In genomic region chr5:114249838-114250237, GRCh38 we compare ENCODE assay signal across 30 cellular contexts.
DNase-seq lines count a peak whose midpoint lies in the region; ATAC-seq, FAIRE-seq and TF ChIP-seq lines count a peak whose summit lies in the region.
"Had no signal": no experiment of that assay in that cellular context is flagged by ENCODE, and none has a peak within 500 bp of the region (broad histone marks: within the 10 kb centered on the region; RNA-seq: fewer than 3 reads in every experiment).

No MANE protein-coding gene starts in this region.

- no peaks in the 10 kb centered on the region for H3K9me3 Mint-ChIP-seq in H9
- no peaks in the 10 kb centered on the region for H3K9me3 Mint-ChIP-seq in glutamatergic neuron (ENCODE audit: unreplicated experiment)
- H3K9me3 Mint-ChIP-seq: neural crest cell, type B pancreatic cell had no signal

- no peak overlapping the region for H3K4me3 ChIP-seq in AG10803 (ENCODE audit: low read length)
- no peak overlapping the region for H3K4me3 ChIP-seq in SJSA1
- H3K4me3 ChIP-seq in endothelial cell of umbilical vein (replicated peaks in 1 of 3; ENCODE audit: insufficient read depth in 1 of 3, low read depth in 1 of 3, low read length in 3 of 3) = no peak overlapping the region
- no peak overlapping the region for H3K4me3 ChIP-seq in hepatocyte
- H3K4me3 ChIP-seq: BLaER1 treated with 17β-estradiol and CSF1 and Interleukin-3, amounts not matched to agents 10 nM and 100 nM; lung had no signal

- no peak overlapping the region for H2AK5ac ChIP-seq in H9 (ENCODE audit: insufficient read length, low read length)

- no peak overlapping the region for H3K4me2 ChIP-seq in endothelial cell of umbilical vein (ENCODE audit: insufficient read depth, low read length)
- no peak overlapping the region for H3K4me2 ChIP-seq in hepatocyte
- H3K4me2 ChIP-seq in H9 (ENCODE audit: insufficient read depth, insufficient read length, low read length) = no peak overlapping the region
- H3K4me2 ChIP-seq: BLaER1 treated with 17β-estradiol and CSF1 and Interleukin-3, amounts not matched to agents 10 nM and 100 nM; SK-N-SH had no signal

- H3K27me3 ChIP-seq in SJSA1 (replicated peaks) = no peaks in the 10 kb centered on the region
- H3K27me3 ChIP-seq in endothelial cell of umbilical vein (ENCODE audit: control insufficient read depth in 2 of 2, insufficient read depth in 2 of 2, low read length in 2 of 2) = no peaks in the 10 kb centered on the region
- H3K27me3 ChIP-seq in hepatocyte = no peaks in the 10 kb centered on the region
- H3K27me3 ChIP-seq in H9 (ENCODE audit: insufficient read depth, low read length) = no peaks in the 10 kb centered on the region
- H3K27me3 ChIP-seq: BLaER1 treated with 17β-estradiol and CSF1 and Interleukin-3, amounts not matched to agents 10 nM and 100 nM had no signal

- CTCF ChIA-PET in endothelial cell of umbilical vein (lab: Charles Lee) = interaction anchor here (0.8 kb wide), 1 partner anchor 10 kb away, joined by 3 read pairs; no protein-coding TSS in a partner anchor

- no peaks in the 10 kb centered on the region for H3K9me3 ChIP-seq in SJSA1 (replicated peaks)
- no peaks in the 10 kb centered on the region for H3K9me3 ChIP-seq in endothelial cell of umbilical vein (replicated peaks; ENCODE audit: control insufficient read depth, insufficient read depth, low read length)
- H3K9me3 ChIP-seq in hepatocyte (ENCODE audit: low read depth) = no peaks in the 10 kb centered on the region
- no peaks in the 10 kb centered on the region for H3K9me3 ChIP-seq in H9 (ENCODE audit: control insufficient read depth, low read depth, low read length)
- H3K9me3 ChIP-seq: BLaER1 treated with 17β-estradiol and CSF1 and Interleukin-3, amounts not matched to agents 10 nM and 100 nM; SK-N-SH had no signal

- no TSS peak for BruUV-seq in endothelial cell of umbilical vein (replicated peaks; lab: Mats Ljungman, UMichigan)

- H3K4me1 ChIP-seq in SJSA1 (replicated peaks) = peaks cover 46% of the 10 kb centered on the region
- no peaks in the 10 kb centered on the region for H3K4me1 ChIP-seq in endothelial cell of umbilical vein (ENCODE audit: control insufficient read depth, extremely low read depth, insufficient read depth, low read length)
- H3K4me1 ChIP-seq in hepatocyte (ENCODE audit: insufficient read depth) = peaks cover 19% of the 10 kb centered on the region
- no peaks in the 10 kb centered on the region; the same call in 1 of the 2 replicates for H3K4me1 ChIP-seq in H9 (ENCODE audit: insufficient read depth, low read length)
- H3K4me1 ChIP-seq: BLaER1 treated with 17β-estradiol and CSF1 and Interleukin-3, amounts not matched to agents 10 nM and 100 nM had no signal

- no peak overlapping the region for H3K56ac ChIP-seq in H9 (ENCODE audit: insufficient read length, low read depth, low read length)

- H3K9me2 ChIP-seq in hepatocyte (replicated peaks; ENCODE audit: insufficient read depth) = no peaks in the 10 kb centered on the region
- H3K9me2 ChIP-seq: SK-N-SH had no signal

- ATAC-seq in HG03460 (IDR thresholded peaks at IDR 0.05; ENCODE audit: unreplicated experiment) = no peak
- ATAC-seq: activated naive CD4-positive, alpha-beta T cell treated with anti-CD3 and anti-CD28 coated beads, Interleukin-2, amount 50 U/mL, for 72 hours; HCT116; right cardiac atrium; stimulated activated memory B cell treated with anti-CD40 and anti-IgM and Interleukin-4, amounts not matched to agents 10 μg/mL and 1 μg/mL and 100 μg/mL, for 72 hours had no signal

- no peak overlapping the region for H2BK5ac ChIP-seq in H9 (ENCODE audit: insufficient read length, low read length)

- H3K36me3 Mint-ChIP-seq in H9 (ENCODE audit: insufficient read depth in 1 of 3, low read depth in 3 of 3) (no peaks in the 10 kb centered on the region), glutamatergic neuron (ENCODE audit: unreplicated experiment) (no peaks in the 10 kb centered on the region)
- H3K36me3 Mint-ChIP-seq: activated naive CD4-positive, alpha-beta T cell treated with anti-CD3 and anti-CD28 coated beads, Interleukin-2, amount 50 U/mL, for 72 hours; stimulated activated memory B cell treated with anti-CD40 and anti-IgM and Interleukin-4, amounts not matched to agents 10 μg/mL and 1 μg/mL and 100 μg/mL, for 72 hours; type B pancreatic cell had no signal

- no peaks in the 10 kb centered on the region for H3K23me2 ChIP-seq in H9 (ENCODE audit: insufficient read length, low read depth, low read length, poor library complexity, severe bottlenecking)

- intact Hi-C loops in endothelial cell of umbilical vein (cut with micrococcal nuclease) = no loop called here

- TF ChIP-seq CTCF in AG10803 (conservative IDR thresholded peaks at IDR 0.05; ENCODE audit: low read length) = no peak
- TF ChIP-seq CTCF in endothelial cell of umbilical vein (IDR thresholded peaks at IDR 0.05; ENCODE audit: extremely low read depth in 1 of 2, insufficient read depth in 1 of 2, low read depth in 1 of 2, low read length in 2 of 2) = no peak
- no peak for TF ChIP-seq CTCF in hepatocyte (IDR thresholded peaks at IDR 0.05; ENCODE audit: poor library complexity)
- no peak for TF ChIP-seq CTCF in H9 (conservative IDR thresholded peaks at IDR 0.05)
- TF ChIP-seq CTCF in glutamatergic neuron (IDR thresholded peaks at IDR 0.05; ENCODE audit: partially characterized antibody, unreplicated experiment) = no peak

- no peak overlapping the region for H4K8ac ChIP-seq in H9 (replicated peaks; ENCODE audit: insufficient read length, low read depth, low read length)

- FAIRE-seq in endothelial cell of umbilical vein (lab: Jason Lieb, UNC) = no peak
- FAIRE-seq: GM18507, HTR-8/SVneo had no signal

- H2AFZ ChIP-seq in endothelial cell of umbilical vein (ENCODE audit: low read depth, low read length) (no peak overlapping the region), hepatocyte (no peak overlapping the region), H9 (ENCODE audit: low read length) (no peak overlapping the region)

- H3K79me2 ChIP-seq in endothelial cell of umbilical vein (ENCODE audit: control insufficient read depth, insufficient read depth, low read length) = no peaks in the 10 kb centered on the region
- H3K79me2 ChIP-seq in hepatocyte = no peaks in the 10 kb centered on the region
- no peaks in the 10 kb centered on the region for H3K79me2 ChIP-seq in H9 (ENCODE audit: insufficient read depth, low read length)

- H3K23ac ChIP-seq in H9 (ENCODE audit: insufficient read length, low read depth, low read length) = no peak overlapping the region

- no peak overlapping the region for H2BK20ac ChIP-seq in H9 (ENCODE audit: low read depth, low read length, poor library complexity, severe bottlenecking)

- no peak overlapping the region for H2BK12ac ChIP-seq in H9 (ENCODE audit: insufficient read length, low read depth, low read length)

- H3K4me3 Mint-ChIP-seq in H9 = no peak overlapping the region
- H3K4me3 Mint-ChIP-seq in glutamatergic neuron (ENCODE audit: unreplicated experiment) = no peak overlapping the region
- H3K4me3 Mint-ChIP-seq: neural crest cell; stimulated activated memory B cell treated with anti-CD40 and anti-IgM and Interleukin-4, amounts not matched to agents 10 μg/mL and 1 μg/mL and 100 μg/mL, for 72 hours; type B pancreatic cell had no signal

- H3K27me3 Mint-ChIP-seq in H9 (ENCODE audit: low read depth) (no peaks in the 10 kb centered on the region), glutamatergic neuron (ENCODE audit: unreplicated experiment) (no peaks in the 10 kb centered on the region)
- H3K27me3 Mint-ChIP-seq: stimulated activated memory B cell treated with anti-CD40 and anti-IgM and Interleukin-4, amounts not matched to agents 10 μg/mL and 1 μg/mL and 100 μg/mL, for 72 hours; type B pancreatic cell had no signal

- H3K4ac ChIP-seq in H9 (ENCODE audit: low read depth, low read length) = no peak overlapping the region

- WGBS in hepatocyte (ENCODE audit: low lambda C conversion rate, missing lambda C conversion rate) = 48% methylated on average over 1 of the region's 1 CpG
- no CpG with 5 or more reads among the region's 1 CpG for WGBS in H9 (ENCODE audit: extremely low coverage, insufficient read length, low lambda C conversion rate)

- no peaks in the 10 kb centered on the region for H3K79me1 ChIP-seq in H9 (ENCODE audit: insufficient read depth, low read depth, low read length, poor library complexity, severe bottlenecking)

- no peak overlapping the region for H3K18ac ChIP-seq in H9 (ENCODE audit: insufficient read length, low read depth, low read length)

- DNase-seq in AG10803 (ENCODE audit: low read depth) (peak; percentile 37), SJSA1 (ENCODE audit: low read depth in 1 of 2, low spot score in 2 of 2) (peak in 1 of 2 experiments; percentile 87), endothelial cell of umbilical vein (ENCODE audit: low read depth, low spot score) (peak; percentile 14), hepatocyte (ENCODE audit: low spot score) (no peak), H9 (no peak), glutamatergic neuron (no peak), 8988T (no peak)
- DNase-seq: activated CD4-positive, alpha-beta T cell treated with anti-CD3 and anti-CD28 coated beads for 1 hour; activated T-cell treated with anti-CD3 and anti-CD28 coated beads for 4 hours; effector CD4-positive, alpha-beta T cell; KBM-7; NCI-H1436 treated with DMSO at 0.1 percent for 48 hours; NCI-H446; posterior cingulate gyrus; right cardiac atrium; SK-N-SH; stimulated activated CD4-positive, alpha-beta T cell treated with anti-CD3 and anti-CD28 coated beads, Interleukin-4, amount 100 ng/mL, for 4 hours; substantia nigra; T-helper 2 cell had no signal

- H2BK120ac ChIP-seq in H9 (ENCODE audit: low read depth, low read length, poor library complexity, severe bottlenecking) = no peak overlapping the region

- dilution Hi-C loops in endothelial cell of umbilical vein (cut with MboI; ENCODE audit: extremely low pct_ligation_motif_present, low sequenced_read_pairs) = no loop called here

- no peaks in the 10 kb centered on the region for H3K9me1 ChIP-seq in endothelial cell of umbilical vein (replicated peaks; ENCODE audit: control insufficient read depth, extremely low read depth, insufficient read depth, low read length)

- no peak overlapping the region for H3K14ac ChIP-seq in H9 (ENCODE audit: insufficient read depth, low read length)

- no peak overlapping the region for H3T11ph ChIP-seq in H9 (ENCODE audit: low read length)

- H3K36me3 ChIP-seq in SJSA1 (no peaks in the 10 kb centered on the region), endothelial cell of umbilical vein (ENCODE audit: control insufficient read depth in 2 of 2, extremely low read depth in 1 of 2, insufficient read depth in 2 of 2, low read length in 2 of 2) (no peaks in the 10 kb centered on the region), hepatocyte (replicated peaks; ENCODE audit: insufficient read depth, low read depth) (no peaks in the 10 kb centered on the region)
- H3K36me3 ChIP-seq: BLaER1 treated with 17β-estradiol and CSF1 and Interleukin-3, amounts not matched to agents 10 nM and 100 nM had no signal

- no peak overlapping the region for H4K5ac ChIP-seq in H9 (ENCODE audit: insufficient read length, low read depth, low read length)

- peaks cover 0 to 6% of the 10 kb centered on the region in 2 experiments; a peak in 2 of 4 replicates for H3K4me1 Mint-ChIP-seq in H9
- H3K4me1 Mint-ChIP-seq in glutamatergic neuron (ENCODE audit: low read depth, unreplicated experiment) = no peaks in the 10 kb centered on the region
- H3K4me1 Mint-ChIP-seq: neural crest cell; stimulated activated memory B cell treated with anti-CD40 and anti-IgM and Interleukin-4, amounts not matched to agents 10 μg/mL and 1 μg/mL and 100 μg/mL, for 72 hours had no signal

- H3K27ac ChIP-seq in SJSA1 (peak overlapping the region; percentile 90), endothelial cell of umbilical vein (ENCODE audit: insufficient read depth, low read depth, low read length) (no peak overlapping the region), hepatocyte (peak overlapping the region; percentile 71), H9 (ENCODE audit: insufficient read length, low read depth, low read length) (no peak overlapping the region)
- H3K27ac ChIP-seq: BLaER1 treated with 17β-estradiol and CSF1 and Interleukin-3, amounts not matched to agents 10 nM and 100 nM; RWPE1 had no signal

- no peak overlapping the region for H3K9ac ChIP-seq in endothelial cell of umbilical vein (replicated peaks; ENCODE audit: extremely low read depth, insufficient read depth, low read length)
- no peak overlapping the region for H3K9ac ChIP-seq in H9 (ENCODE audit: extremely low read depth, insufficient read length, low read length)
- H3K9ac ChIP-seq: BLaER1 treated with 17β-estradiol and CSF1 and Interleukin-3, amounts not matched to agents 10 nM and 100 nM; SK-N-SH had no signal

- no peak overlapping the region for H4K91ac ChIP-seq in H9 (ENCODE audit: insufficient read length, low read depth, low read length)

- TF ChIP-seq POLR2A in endothelial cell of umbilical vein (IDR thresholded peaks at IDR 0.05; ENCODE audit: low read depth, low read length) = no peak

- H3K27ac Mint-ChIP-seq in H9 = no peak overlapping the region
- H3K27ac Mint-ChIP-seq in glutamatergic neuron (ENCODE audit: unreplicated experiment) = no peak overlapping the region
- H3K27ac Mint-ChIP-seq: activated naive CD4-positive, alpha-beta T cell treated with anti-CD3 and anti-CD28 coated beads, Interleukin-2, amount 50 U/mL, for 72 hours; stimulated activated memory B cell treated with anti-CD40 and anti-IgM and Interleukin-4, amounts not matched to agents 10 μg/mL and 1 μg/mL and 100 μg/mL, for 72 hours; type B pancreatic cell had no signal

- POLR2A ChIA-PET in endothelial cell of umbilical vein (lab: Charles Lee) = no interaction called here

- H4K20me1 ChIP-seq in endothelial cell of umbilical vein (replicated peaks; ENCODE audit: control insufficient read depth, extremely low read depth, insufficient read depth, low read length) = no peaks in the 10 kb centered on the region
- H4K20me1 ChIP-seq in hepatocyte (ENCODE audit: insufficient read depth, poor library complexity, severe bottlenecking) = no peaks in the 10 kb centered on the region
- H4K20me1 ChIP-seq in H9 (ENCODE audit: control insufficient read depth, insufficient read depth, insufficient read length) = no peaks in the 10 kb centered on the region
- H4K20me1 ChIP-seq: BLaER1 treated with 17β-estradiol and CSF1 and Interleukin-3, amounts not matched to agents 10 nM and 100 nM had no signal

- no peak overlapping the region for H2BK15ac ChIP-seq in H9 (ENCODE audit: low read depth, low read length)

Comparison
In these comparisons a context has a peak if more than half of its experiments do, and no peak if none do; other contexts are left out.
1. DNase-seq: peak in AG10803 (single experiment) and endothelial cell of umbilical vein (single experiment); none in hepatocyte (single experiment), H9 (single experiment), glutamatergic neuron (single experiment) and 8988T (single experiment).
2. H3K27ac ChIP-seq: peak in SJSA1 (single experiment) and hepatocyte (single experiment); none in endothelial cell of umbilical vein (single experiment) and H9 (single experiment).